In genomic region chr11:7442588-7443215, GRCh38 we compare ENCODE assay signal across 8 cellular contexts. TPM values are rescaled to one million over a fixed set of nuclear protein-coding genes. Genes with fewer than 3 reads are reported as not detected.
DNase-seq lines count a peak whose midpoint lies in the region; ATAC-seq and FAIRE-seq lines count a peak whose summit lies in the region.

No MANE protein-coding gene starts in this region.

- H3K4me1 ChIP-seq in adipocyte (ENCODE audit: control insufficient read depth, insufficient read depth, low read length) (no peaks in the 10 kb centered on the region), right cardiac atrium (ENCODE audit: control insufficient read depth, insufficient read depth, low read length) (no peaks in the 10 kb centered on the region)

- 34% methylated on average over 6 of the region's 6 CpGs for WGBS in right cardiac atrium

- DNase-seq in GDM1 (lab: John Stamatoyannopoulos, UW), result peak; percentile 13
- DNase-seq in HuH-7 (ENCODE audit: low spot score), result peak; percentile 66
- peak; percentile 63 for DNase-seq in SW480 (ENCODE audit: low spot score)
- peak; percentile 80 for DNase-seq in adipocyte (ENCODE audit: low read depth)
- peak; percentile 65 to 90 (median 81) for DNase-seq in right cardiac atrium
- peak; percentile 84 for DNase-seq in sciatic nerve (ENCODE audit: low spot score)
- no peak for DNase-seq in RCC 7860 (ENCODE audit: low spot score)

- intact Hi-C loops in right cardiac atrium (cut with DNase I), result loop anchor here in 1 of 4 donors (5.0 kb wide), 1 partner anchor 345 kb away; no protein-coding TSS in a partner anchor
- intact Hi-C loops in sciatic nerve (cut with DNase I), result loop anchor here (10.0 kb wide), 1 partner anchor 348 kb away; no protein-coding TSS in a partner anchor

- H3K9me3 ChIP-seq in adipocyte (ENCODE audit: control insufficient read depth, low read length), result no peaks in the 10 kb centered on the region
- no peaks in the 10 kb centered on the region for H3K9me3 ChIP-seq in right cardiac atrium (ENCODE audit: control insufficient read depth, low read length)

- H3K9ac ChIP-seq in adipocyte (ENCODE audit: low read length), result no peak overlapping the region

- H3K27ac ChIP-seq in right cardiac atrium (ENCODE audit: low read length), result no peak overlapping the region

- H3K4me3 ChIP-seq in adipocyte (ENCODE audit: low read length), result no peak overlapping the region
- no peak overlapping the region for H3K4me3 ChIP-seq in right cardiac atrium (ENCODE audit: low read length)

- H3K36me3 ChIP-seq in adipocyte (ENCODE audit: control insufficient read depth, insufficient read depth, low read length, severe bottlenecking), result no peaks in the 10 kb centered on the region

- peaks cover 21% of the 10 kb centered on the region for H3K27me3 ChIP-seq in adipocyte (replicated peaks; ENCODE audit: control insufficient read depth, insufficient read depth, low read length)
- H3K27me3 ChIP-seq in right cardiac atrium (ENCODE audit: control insufficient read depth, insufficient read depth), result no peaks in the 10 kb centered on the region

- peak; percentile 89 for ATAC-seq in GM21528 (IDR thresholded peaks at IDR 0.05; ENCODE audit: low FRiP score, unreplicated experiment)
- ATAC-seq in right cardiac atrium, result peak; percentile 58 to 71
- peak; percentile 65 for ATAC-seq in sciatic nerve

- no peak for FAIRE-seq in RCC 7860 (lab: Jason Lieb, UNC)

RNA-seq across cellular contexts. Expression of gene OLFML1, which starts 42.6 kb away (rescaled TPM):
- 10 to 100 TPM in 3 of 4 donors, 1 to 10 TPM in 1; 7.2 to 16.9 (median 13.6) TPM for total RNA-seq in right cardiac atrium
- polyA plus RNA-seq in right cardiac atrium, result 6.9 TPM
- 27.2 TPM for total RNA-seq in sciatic nerve
